32 cellular contexts compared by ENCODE assay signal in the genomic region with DNA sequence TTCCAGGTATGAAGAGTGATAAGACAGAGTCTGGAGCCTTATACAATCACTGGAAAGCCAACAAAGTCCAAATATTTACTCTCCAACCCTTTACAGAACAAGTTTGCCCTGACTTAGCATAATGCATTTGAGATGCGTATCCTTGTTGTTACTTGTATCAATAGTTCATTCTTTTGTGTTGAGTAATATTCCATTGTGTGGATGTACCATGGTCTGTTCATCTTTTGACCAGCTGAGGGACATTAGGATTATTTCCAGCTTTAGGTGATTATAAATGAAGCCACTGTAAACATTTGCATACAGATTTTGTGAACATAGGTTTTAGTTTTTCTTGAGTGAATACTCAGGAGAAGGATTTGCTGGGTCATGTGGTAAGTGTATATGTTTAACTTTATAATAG.
"Had no signal": no experiment of that assay in that cellular context is flagged by ENCODE, and none has a peak within 500 bp of the region (broad histone marks: within the 10 kb centered on the region; RNA-seq: fewer than 3 reads in every experiment).

No MANE protein-coding gene starts in this region.

- H3K27me3 ChIP-seq: ascending aorta, cardiac muscle cell, colonic mucosa had no signal

- DNase-seq: activated B cell treated with CpG ODN at 0.5 μM for 24 hours; activated CD4-positive, alpha-beta memory T cell treated with anti-CD3 and anti-CD28 coated beads for 36 hours; activated CD4-positive, alpha-beta T cell treated with anti-CD3 and anti-CD28 coated beads for 4 hours; activated CD4-positive, alpha-beta T cell treated with anti-CD3 and anti-CD28 coated beads, Interleukin-2, amount 50 U/mL, for 1 hour; activated CD4-positive, CD25-positive, alpha-beta regulatory T cell treated with anti-CD3 and anti-CD28 coated beads, Interleukin-2, amount 50 U/mL, for 72 hours; activated CD8-positive, alpha-beta memory T cell treated with anti-CD3 and anti-CD28 coated beads, Interleukin-2, amount 50 U/mL, for 4 hours; activated effector memory CD4-positive, alpha-beta T cell treated with anti-CD3 and anti-CD28 coated beads, Interleukin-2, amount 50 U/mL, for 16 hours; activated naive CD4-positive, alpha-beta T cell treated with Interleukin-2 at 50 U/mL for 16 hours; activated T-cell treated with anti-CD3 and anti-CD28 coated beads for 4 hours; activated T-cell treated with anti-CD3 and anti-CD28 coated beads, Interleukin-2, amount 50 U/mL, for 72 hours; amniotic stem cell; colonic mucosa; MM.1S; MV-4-11; NCI-H1092; NCI-H1436 treated with DMSO at 0.1 percent for 48 hours; NCI-H1694 treated with DMSO at 0.1 percent for 48 hours; NCI-H2029; NCI-H345; NCI-H524 treated with DMSO at 0.1 percent for 48 hours; NK-92 treated with Interleukin-12 subunit alpha and Interleukin-12 subunit beta, amount 100 ng/mL, for 24 hours; SIG-M5; T-cell; T-helper 2 cell; T-helper 9 cell had no signal

- H3K27ac ChIP-seq: ascending aorta, cardiac muscle cell, colonic mucosa, KMS-11 had no signal

- H3K9me3 Mint-ChIP-seq: activated B cell treated with CpG ODN at 0.5 μM for 24 hours; activated CD4-positive, alpha-beta memory T cell treated with anti-CD3 and anti-CD28 coated beads for 36 hours; activated naive CD4-positive, alpha-beta T cell treated with anti-CD3 and anti-CD28 coated beads, Interleukin-2, amount 50 U/mL, for 72 hours; activated T-cell treated with anti-CD3 and anti-CD28 coated beads, Interleukin-2, amount 50 U/mL, for 72 hours; activated T-helper 17 cell treated with anti-CD3 and anti-CD28 coated beads, Interleukin-2, amount 50 U/mL, for 72 hours; central memory CD8-positive, alpha-beta T cell; T-cell had no signal

- H3K9me3 ChIP-seq: ascending aorta, colonic mucosa had no signal

- H3K4me3 ChIP-seq: ascending aorta, cardiac muscle cell, colonic mucosa had no signal

- H3K27ac Mint-ChIP-seq: activated B cell treated with CpG ODN at 0.5 μM for 24 hours; activated CD4-positive, alpha-beta memory T cell treated with anti-CD3 and anti-CD28 coated beads for 36 hours; activated T-cell treated with anti-CD3 and anti-CD28 coated beads, Interleukin-2, amount 50 U/mL, for 72 hours; activated T-helper 17 cell treated with anti-CD3 and anti-CD28 coated beads, Interleukin-2, amount 50 U/mL, for 72 hours; T-cell had no signal

- ATAC-seq: activated naive CD4-positive, alpha-beta T cell treated with anti-CD3 and anti-CD28 coated beads, Interleukin-2, amount 50 U/mL, for 72 hours; activated T-cell treated with anti-CD3 and anti-CD28 coated beads, Interleukin-2, amount 50 U/mL, for 72 hours; activated T-helper 17 cell treated with anti-CD3 and anti-CD28 coated beads, Interleukin-2, amount 50 U/mL, for 72 hours; SK-N-SH treated with all-trans-retinoic acid at 6 μM for 48 hours; T-cell had no signal

- H3K9ac ChIP-seq: KMS-11 had no signal

- H3K4me3 Mint-ChIP-seq: activated B cell treated with CpG ODN at 0.5 μM for 24 hours; activated CD4-positive, alpha-beta memory T cell treated with anti-CD3 and anti-CD28 coated beads for 36 hours; activated T-cell treated with anti-CD3 and anti-CD28 coated beads, Interleukin-2, amount 50 U/mL, for 72 hours; activated T-helper 17 cell treated with anti-CD3 and anti-CD28 coated beads, Interleukin-2, amount 50 U/mL, for 72 hours; central memory CD8-positive, alpha-beta T cell; T-cell had no signal

- H3K27me3 Mint-ChIP-seq: activated B cell treated with CpG ODN at 0.5 μM for 24 hours; activated CD4-positive, alpha-beta memory T cell treated with anti-CD3 and anti-CD28 coated beads for 36 hours; activated T-helper 17 cell treated with anti-CD3 and anti-CD28 coated beads, Interleukin-2, amount 50 U/mL, for 72 hours; central memory CD8-positive, alpha-beta T cell; T-cell had no signal

- H3K4me2 ChIP-seq: KMS-11 had no signal
